In genomic region chr18:36411745-36412168, GRCh38 we compare ENCODE assay signal across 8 cellular contexts.
DNase-seq lines count a peak whose midpoint lies in the region; ATAC-seq and TF ChIP-seq lines count a peak whose summit lies in the region.

No MANE protein-coding gene starts in this region.

- intact Hi-C loops in left cardiac atrium (cut with DNase I) (no loop called here), Right ventricle myocardium inferior (cut with DNase I) (loop anchor here (5.0 kb wide), 1 partner anchor 34 kb away; no protein-coding TSS in a partner anchor)

- TF ChIP-seq CTCF in epithelial cell of proximal tubule (conservative IDR thresholded peaks at IDR 0.05; ENCODE audit: low read depth, low read length) = peak; percentile 74

- ATAC-seq in left cardiac atrium (peak; percentile 26 to 31), Right ventricle myocardium inferior (no peak), HG02678 (IDR thresholded peaks at IDR 0.05; ENCODE audit: unreplicated experiment) (no peak), GM19467 (IDR thresholded peaks at IDR 0.05; ENCODE audit: unreplicated experiment) (no peak)

- DNase-seq in left cardiac atrium (no peak), Right ventricle myocardium inferior (ENCODE audit: missing footprints) (no peak), NCI-H510A (lab: John Stamatoyannopoulos, UW) (peak; percentile 27), epithelial cell of proximal tubule (ENCODE audit: low read depth) (no peak), hepatic stellate cell (ENCODE audit: low spot score) (no peak)
- no peak for DNase-seq in stimulated activated CD4-positive, alpha-beta T cell treated with anti-CD3 and anti-CD28 coated beads, Interleukin-1b, Interleukin-23, amount 100 ng/mL, for 48 hours

- H3K4me3 ChIP-seq in epithelial cell of proximal tubule (ENCODE audit: low read depth, low read length) = no peak overlapping the region

Comparison
In these comparisons a context has a peak if more than half of its experiments do, and no peak if none do; other contexts are left out.
1. ATAC-seq: peak in left cardiac atrium (2 of 2); none in Right ventricle myocardium inferior (single experiment), HG02678 (single experiment) and GM19467 (single experiment).